In genomic region chr5:142821733-142822487, GRCh38 we compare ENCODE assay signal across 8 cellular contexts. TPM values are rescaled to one million over a fixed set of nuclear protein-coding genes. Genes with fewer than 3 reads are reported as not detected.
DNase-seq lines count a peak whose midpoint lies in the region; ATAC-seq, FAIRE-seq and TF ChIP-seq lines count a peak whose summit lies in the region.

No MANE protein-coding gene starts in this region.

- H3K79me2 ChIP-seq in GM12878 (ENCODE audit: control insufficient read depth, insufficient read depth, low read length) = no peaks in the 10 kb centered on the region

- POLR2A ChIA-PET in GM12878 (lab: Charles Lee) = interaction anchor here (0.6 kb wide), 1 partner anchor 1295 kb away, joined by 4 read pairs; no protein-coding TSS in a partner anchor
- POLR2A ChIA-PET in CD4-positive, alpha-beta memory T cell (lab: Charles Lee; ENCODE audit: partially characterized antibody) = interaction anchor here (1.7 kb wide), 1 partner anchor 24 kb away, joined by 3 read pairs; no protein-coding TSS in a partner anchor

- RAD21 ChIA-PET in GM12878 (lab: Charles Lee; ENCODE audit: unreplicated experiment) = no interaction called here

- DNase-seq in CD1c-positive myeloid dendritic cell (ENCODE audit: extremely low spot score) = peak; percentile 85
- DNase-seq in HT1080 (ENCODE audit: low read depth) = peak; percentile 94
- DNase-seq in GM12878 (ENCODE audit: low read depth, low spot score) = no peak
- DNase-seq in renal cortical epithelial cell (ENCODE audit: low read depth) = peak; percentile 99
- no peak for DNase-seq in OCI-M2 (lab: John Stamatoyannopoulos, UW; ENCODE audit: unreplicated experiment)
- DNase-seq in CD4-positive, alpha-beta memory T cell = no peak
- DNase-seq in NCI-H2029 treated with DMSO at 0.1 percent for 48 hours (lab: John Stamatoyannopoulos, UW) = no peak

- H3K4me2 ChIP-seq in GM12878 (ENCODE audit: control insufficient read depth, insufficient read depth) = no peak overlapping the region

- TF ChIP-seq EP300 in GM12878 (IDR thresholded peaks at IDR 0.05; ENCODE audit: borderline replicate concordance in 1 of 2, control insufficient read depth in 1 of 2, low read depth in 2 of 2, low read length in 2 of 2) = no peak

- H3K4me1 Mint-ChIP-seq in CD4-positive, alpha-beta memory T cell = peaks cover 21 to 48% (median 36%) of the 10 kb centered on the region in 4 donors

- no peaks in the 10 kb centered on the region for H3K36me3 ChIP-seq in GM12878 (ENCODE audit: control insufficient read depth in 2 of 2, insufficient read depth in 2 of 2, low read length in 1 of 2)
- H3K36me3 ChIP-seq in CD4-positive, alpha-beta memory T cell (ENCODE audit: insufficient read depth, low read length) = no peaks in the 10 kb centered on the region

- BruUV-seq in GM12878 (replicated peaks; lab: Mats Ljungman, UMichigan) = no TSS peak

- H4K20me1 ChIP-seq in GM12878 (ENCODE audit: control insufficient read depth, insufficient read depth) = no peaks in the 10 kb centered on the region

- intact Hi-C loops in GM12878 (cut with micrococcal nuclease; ENCODE audit: unreplicated experiment) = no loop called here
- intact Hi-C loops in CD4-positive, alpha-beta memory T cell (cut with micrococcal nuclease) = no loop called here

- H2AFZ ChIP-seq in GM12878 (ENCODE audit: control insufficient read depth, low read depth, low read length) = no peak overlapping the region

- ATAC-seq in GM21447 (IDR thresholded peaks at IDR 0.05; ENCODE audit: unreplicated experiment) (peak; percentile 71), GM12878 (peak; percentile 79)

- peaks cover 0 to 8% of the 10 kb centered on the region in 2 donors for H3K36me3 Mint-ChIP-seq in CD4-positive, alpha-beta memory T cell

- H3K27me3 ChIP-seq in GM12878 (replicated peaks in 1 of 2; ENCODE audit: control insufficient read depth in 2 of 2, insufficient read depth in 2 of 2, low read length in 1 of 2) = no peaks in the 10 kb centered on the region
- no peaks in the 10 kb centered on the region for H3K27me3 ChIP-seq in CD4-positive, alpha-beta memory T cell (ENCODE audit: insufficient read depth, low read length)

- 13% methylated on average over 3 of the region's 3 CpGs for WGBS in GM12878 (ENCODE audit: insufficient coverage, insufficient replicate concordance, low lambda C conversion rate, missing lambda C conversion rate)

- H3K4me1 ChIP-seq in GM12878 (ENCODE audit: control insufficient read depth, insufficient read depth, low read length) = peaks cover 3% of the 10 kb centered on the region; the same call in 1 of the 2 replicates
- peaks cover 9% of the 10 kb centered on the region for H3K4me1 ChIP-seq in CD4-positive, alpha-beta memory T cell (ENCODE audit: insufficient read depth, low read length)

- no peak for TF ChIP-seq CTCF in GM12878 (IDR thresholded peaks at IDR 0.05 in 2 of 3, conservative IDR thresholded peaks at IDR 0.05 in 1 of 3; ENCODE audit: control insufficient read depth in 2 of 3, extremely low read depth in 1 of 3, insufficient read depth in 1 of 3, low read depth in 3 of 3, low read length in 3 of 3)

- FAIRE-seq in GM12878 (lab: Jason Lieb, UNC) = no peak

- TF ChIP-seq RAD21 in GM12878 (IDR thresholded peaks at IDR 0.05; ENCODE audit: insufficient read depth, low read depth, low read length) = no peak

- no peaks in the 10 kb centered on the region; the same call in 2 of the 3 replicates for H3K9me3 ChIP-seq in GM12878 (replicated peaks; ENCODE audit: control insufficient read depth, insufficient read depth, low read length)
- no peaks in the 10 kb centered on the region for H3K9me3 ChIP-seq in CD4-positive, alpha-beta memory T cell (ENCODE audit: control insufficient read depth in 1 of 2, low read length in 2 of 2)

- no peak overlapping the region for H3K9ac ChIP-seq in GM12878 (ENCODE audit: control insufficient read depth, insufficient read depth, low read length)

- no peak overlapping the region for H3K4me3 Mint-ChIP-seq in CD4-positive, alpha-beta memory T cell

- no peak for TF ChIP-seq POLR2A in GM12878 (IDR thresholded peaks at IDR 0.05; ENCODE audit: low read depth, low read length)

- CTCF ChIA-PET in GM12878 (lab: Yijun Ruan, JAX) = interaction anchor here (0.7 to 1.3 kb wide), 4 partner anchors 14 to 109 kb away, joined by 3 to 6 read pairs (median 4); no protein-coding TSS in a partner anchor
- CTCF ChIA-PET in CD4-positive, alpha-beta memory T cell (lab: Charles Lee; ENCODE audit: partially characterized antibody) = interaction anchor here (0.9 kb wide), 1 partner anchor 109 kb away, joined by 3 read pairs; no protein-coding TSS in a partner anchor

- H3K27ac ChIP-seq in GM12878 (ENCODE audit: control insufficient read depth, insufficient read depth) = no peak overlapping the region
- H3K27ac ChIP-seq in CD4-positive, alpha-beta memory T cell (ENCODE audit: low read depth, low read length) = no peak overlapping the region

- H3K27me3 Mint-ChIP-seq in CD4-positive, alpha-beta memory T cell = no peaks in the 10 kb centered on the region

- SMC1A ChIA-PET in GM12878 (lab: Charles Lee; ENCODE audit: uncharacterized antibody, unreplicated experiment) = interaction anchor here (1.1 to 1.5 kb wide), 2 partner anchors 8 to 13 kb away, joined by 3 to 4 read pairs; no protein-coding TSS in a partner anchor

- peaks cover 0 to 7% (median 1%) of the 10 kb centered on the region in 8 donors for H3K9me3 Mint-ChIP-seq in CD4-positive, alpha-beta memory T cell

- in situ Hi-C loops in GM12878 (cut with MboI) = no loop called here

- H3K27ac Mint-ChIP-seq in CD4-positive, alpha-beta memory T cell = no peak overlapping the region

- H3K4me3 ChIP-seq in GM12878 = no peak overlapping the region
- H3K4me3 ChIP-seq in CD4-positive, alpha-beta memory T cell (ENCODE audit: low read length in 2 of 2) = no peak overlapping the region

TF ChIP-seq in GM12878, 131 proteins besides CTCF, POLR2A, EP300 and RAD21 (continues in another document):
- TF ChIP-seq BCLAF1 (IDR thresholded peaks at IDR 0.05) (no peak), TCF7 (IDR thresholded peaks at IDR 0.05; ENCODE audit: borderline replicate concordance) (no peak), ZZZ3 (IDR thresholded peaks at IDR 0.05; ENCODE audit: control insufficient read depth, insufficient read length, low read depth) (no peak), BCL3 (IDR thresholded peaks at IDR 0.05; ENCODE audit: borderline replicate concordance, insufficient read depth, low read depth, low read length, poor library complexity, severe bottlenecking) (no peak), ZNF274 (IDR thresholded peaks at IDR 0.05; ENCODE audit: insufficient read depth, insufficient read length) (no peak), SMARCA5 (IDR thresholded peaks at IDR 0.05) (no peak), STAT1 (conservative IDR thresholded peaks at IDR 0.05) (no peak)

RNA-seq across cellular contexts. Expression of gene ARHGAP26, which starts 51.7 kb away (rescaled TPM):
- total RNA-seq in HT1080 (2014; rRNA removed; shearing (Covaris generic)) = 4.8 and 9.9 TPM in 2 replicates
- 7.1 and 7.7 TPM in 2 replicates for polyA plus RNA-seq in HT1080 (2015; cell fraction: cytosol; rRNA removed)
- polyA plus RNA-seq in HT1080 (2015; cell fraction: nucleus; rRNA removed) = 10.0 and 10.4 TPM in 2 replicates
- 84.5 and 89.8 TPM in 2 replicates for total RNA-seq in GM12878 (2013; cell fraction: nucleolus; rRNA removed)
- total RNA-seq in GM12878 (2014; rRNA removed) (17.4 and 17.8 TPM in 2 replicates), GM12878 (2014; rRNA removed; fragmentation: Illumina TruSeq; extraction: Trizol) (17.4 and 19.3 TPM in 2 replicates), GM12878 (2021) (16.5 and 22.6 TPM in 2 replicates), renal cortical epithelial cell (7.3 and 10.4 TPM in 2 replicates)
- 5.5 TPM for polyA plus RNA-seq in GM12878 (2011; ENCODE audit: low read depth)
- polyA plus RNA-seq in GM12878 (2011; rRNA removed) (40.0 and 41.5 TPM in 2 replicates), GM12878 (2014; fragmentation: Illumina TruSeq; extraction: Trizol) (18.2 and 19.4 TPM in 2 replicates), GM12878 (2014; fragmentation: Nextera tagmentation; extraction: Ambion mirVana) (1 to 10 TPM; 9.4 to 9.8 TPM), GM12878 (2014; rRNA removed) (9.5 and 10.2 TPM in 2 replicates), GM12878 (2016; fragmentation: Nextera tagmentation; extraction: Ambion mirVana) (10 to 100 TPM; 22.5 to 24.3 TPM)
- polyA plus RNA-seq in GM12878 (2011; cell fraction: cytosol; rRNA removed) = 35.6 and 39.3 TPM in 2 replicates
- 62.4 and 90.1 TPM in 2 replicates for polyA plus RNA-seq in GM12878 (2011; cell fraction: nucleus; rRNA removed)
- 7.6 and 12.2 TPM in 2 replicates for polyA plus RNA-seq in GM12878 (2012)
- 119 and 147 TPM in 2 replicates for polyA minus RNA-seq in GM12878 (2011; rRNA and poly(A)+ RNA removed)
- 18.4 and 29.0 TPM in 2 replicates for polyA minus RNA-seq in GM12878 (2011; cell fraction: cytosol; rRNA and poly(A)+ RNA removed)
- 255 and 393 TPM in 2 replicates for polyA minus RNA-seq in GM12878 (2011; cell fraction: nucleus; rRNA and poly(A)+ RNA removed)
- total RNA-seq in CD4-positive, alpha-beta memory T cell = 10 to 100 TPM; 22.6 to 22.7 TPM
- 10 to 100 TPM in 1 of 2 donors, 1 to 10 TPM in 1; 2.0 to 11.9 TPM for polyA plus RNA-seq in CD4-positive, alpha-beta memory T cell

Comparison
In these comparisons a context has a peak if more than half of its experiments do, and no peak if none do; other contexts are left out.
1. DNase-seq: peak in CD1c-positive myeloid dendritic cell (single experiment), HT1080 (single experiment) and renal cortical epithelial cell (single experiment); none in GM12878 (single experiment), OCI-M2 (single experiment), CD4-positive, alpha-beta memory T cell (0 of 5) and NCI-H2029 treated with DMSO at 0.1 percent for 48 hours (single experiment).